In the genomic region with DNA sequence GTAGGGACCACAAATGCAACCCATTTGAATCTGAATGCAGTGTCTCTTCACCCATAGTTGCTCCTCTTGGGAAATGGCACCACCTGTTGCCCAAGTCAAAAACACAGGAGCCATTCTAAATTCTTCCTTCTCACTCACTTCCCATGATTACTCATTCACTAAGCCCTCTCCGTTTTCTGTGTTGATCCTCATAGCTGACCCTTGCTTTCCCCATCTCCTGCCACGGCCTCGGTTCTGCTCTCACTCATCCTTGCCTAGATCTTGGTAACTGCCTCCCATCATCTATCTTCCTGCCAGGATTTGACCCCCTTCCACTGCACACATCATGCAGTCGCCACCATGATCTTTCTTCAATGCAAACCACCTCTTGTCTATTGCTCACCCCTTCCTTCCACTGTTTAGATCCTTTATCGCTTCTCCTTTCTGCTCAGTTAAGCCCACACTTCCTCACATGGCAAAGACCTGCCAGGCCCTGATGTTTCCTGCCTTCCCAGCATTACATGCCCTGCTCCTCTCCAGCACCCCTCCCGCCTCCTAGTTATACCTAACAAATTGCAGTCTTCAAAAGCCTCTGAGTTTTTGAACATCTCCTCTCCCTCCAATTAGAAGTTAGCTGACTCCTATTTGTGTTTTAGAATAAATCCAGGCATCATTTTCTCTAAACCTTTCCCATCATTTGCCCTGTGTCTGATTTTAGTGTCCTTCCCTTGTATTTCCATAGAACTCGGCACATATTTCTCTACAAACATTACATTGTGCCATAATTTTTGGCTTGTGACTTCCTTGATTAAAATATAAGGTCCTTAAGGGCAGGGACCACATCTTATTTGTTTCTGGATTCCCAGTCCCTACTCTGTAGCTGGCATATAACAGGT, we compare ENCODE assay signal across 10 cellular contexts. TPM values are rescaled to one million over a fixed set of nuclear protein-coding genes. Genes with fewer than 3 reads are reported as not detected.
DNase-seq lines count a peak whose midpoint lies in the region; ATAC-seq and TF ChIP-seq lines count a peak whose summit lies in the region.
"Had no signal": no experiment of that assay in that cellular context is flagged by ENCODE, and none has a peak within 500 bp of the region (broad histone marks: within the 10 kb centered on the region; RNA-seq: fewer than 3 reads in every experiment).

No MANE protein-coding gene starts in this region.

- no peaks in the 10 kb centered on the region for H3K4me1 ChIP-seq in CD8-positive, alpha-beta T cell (ENCODE audit: insufficient read depth, low read length)
- H3K4me1 ChIP-seq: psoas muscle had no signal

- H3K27ac ChIP-seq in CD8-positive, alpha-beta T cell (ENCODE audit: low read depth, low read length): no peak overlapping the region
- H3K27ac ChIP-seq: psoas muscle had no signal

- H3K9me3 Mint-ChIP-seq in chondrocyte (ENCODE audit: low read depth): peaks cover 12% of the 10 kb centered on the region
- H3K9me3 Mint-ChIP-seq in osteocyte (ENCODE audit: unreplicated experiment): peaks cover 25% of the 10 kb centered on the region
- peaks cover 4% of the 10 kb centered on the region for H3K9me3 Mint-ChIP-seq in CD8-positive, alpha-beta T cell

- TF ChIP-seq CTCF in NB4 (IDR thresholded peaks at IDR 0.05; ENCODE audit: low read depth, low read length) (peak; percentile 19), chondrocyte (IDR thresholded peaks at IDR 0.05) (peak; percentile 34), osteocyte (IDR thresholded peaks at IDR 0.05) (peak; percentile 19)
- no peak for TF ChIP-seq CTCF in CD8-positive, alpha-beta T cell (IDR thresholded peaks at IDR 0.05)

- H3K27me3 ChIP-seq in CD8-positive, alpha-beta T cell (ENCODE audit: insufficient read depth, low read length): no peaks in the 10 kb centered on the region

- CTCF ChIA-PET in CD8-positive, alpha-beta T cell (lab: Charles Lee): no interaction called here

- H3K36me3 Mint-ChIP-seq in chondrocyte (ENCODE audit: low read depth) (peaks cover 1% of the 10 kb centered on the region), osteocyte (ENCODE audit: unreplicated experiment) (no peaks in the 10 kb centered on the region)
- H3K36me3 Mint-ChIP-seq in CD8-positive, alpha-beta T cell: no peaks in the 10 kb centered on the region

- no peak overlapping the region for H3K4me3 ChIP-seq in NB4 (ENCODE audit: low read depth, low read length)
- H3K4me3 ChIP-seq in CD8-positive, alpha-beta T cell (ENCODE audit: low read depth, low read length): no peak overlapping the region
- H3K4me3 ChIP-seq: psoas muscle had no signal

- H3K4me1 Mint-ChIP-seq in chondrocyte (ENCODE audit: low read depth) (peaks cover 4% of the 10 kb centered on the region), osteocyte (ENCODE audit: unreplicated experiment) (no peaks in the 10 kb centered on the region)
- no peaks in the 10 kb centered on the region for H3K4me1 Mint-ChIP-seq in CD8-positive, alpha-beta T cell (ENCODE audit: low read depth)

- H3K27me3 Mint-ChIP-seq in chondrocyte (ENCODE audit: low read depth) (peaks cover 19% of the 10 kb centered on the region), osteocyte (ENCODE audit: unreplicated experiment) (peaks cover 62% of the 10 kb centered on the region)
- H3K27me3 Mint-ChIP-seq in CD8-positive, alpha-beta T cell (ENCODE audit: low read depth): peaks cover 39% of the 10 kb centered on the region

- DNase-seq in DMS53 (lab: John Stamatoyannopoulos, UW): peak; percentile 62
- no peak for DNase-seq in DMS53 treated with DMSO at 0.1 percent for 48 hours (lab: John Stamatoyannopoulos, UW; ENCODE audit: unreplicated experiment)
- DNase-seq in NB4 (ENCODE audit: low read depth): peak; percentile 25
- DNase-seq in chondrocyte (ENCODE audit: low spot score): no peak
- DNase-seq in osteocyte (ENCODE audit: extremely low spot score, unreplicated experiment): no peak
- no peak for DNase-seq in putamen (ENCODE audit: low spot score)
- DNase-seq in Right ventricle myocardium inferior (ENCODE audit: missing footprints): no peak
- no peak for DNase-seq in CD8-positive, alpha-beta T cell
- DNase-seq: psoas muscle; stimulated activated naive CD4-positive, alpha-beta T cell had no signal

- ATAC-seq in Right ventricle myocardium inferior: no peak
- no peak for ATAC-seq in CD8-positive, alpha-beta T cell
- ATAC-seq: psoas muscle had no signal

- no peak for TF ChIP-seq POLR2A in NB4 (IDR thresholded peaks at IDR 0.05; ENCODE audit: extremely low read depth, insufficient read length)

- intact Hi-C loops in Right ventricle myocardium inferior (cut with DNase I): no loop called here
- intact Hi-C loops in CD8-positive, alpha-beta T cell (cut with DNase I, micrococcal nuclease): no loop called here

- no peak overlapping the region for H3K4me3 Mint-ChIP-seq in chondrocyte (ENCODE audit: unreplicated experiment)
- no peak overlapping the region for H3K4me3 Mint-ChIP-seq in osteocyte (ENCODE audit: unreplicated experiment)
- no peak overlapping the region for H3K4me3 Mint-ChIP-seq in CD8-positive, alpha-beta T cell

- H3K27ac Mint-ChIP-seq in chondrocyte (ENCODE audit: unreplicated experiment) (no peak overlapping the region), osteocyte (ENCODE audit: unreplicated experiment) (no peak overlapping the region)
- no peak overlapping the region for H3K27ac Mint-ChIP-seq in CD8-positive, alpha-beta T cell

- H3K36me3 ChIP-seq in CD8-positive, alpha-beta T cell (ENCODE audit: insufficient read depth, low read length): no peaks in the 10 kb centered on the region

- POLR2A ChIA-PET in CD8-positive, alpha-beta T cell (lab: Charles Lee): no interaction called here

- H3K9me3 ChIP-seq in CD8-positive, alpha-beta T cell (ENCODE audit: low read length): no peaks in the 10 kb centered on the region
- H3K9me3 ChIP-seq: psoas muscle had no signal

RNA-seq across cellular contexts. Expression of a gene that starts 19.2 kb away (rescaled TPM):
- total RNA-seq in chondrocyte: not detected in 3 replicates
- total RNA-seq in osteocyte: not detected in 2 replicates
- total RNA-seq in Right ventricle myocardium inferior: not detected
- total RNA-seq in CD8-positive, alpha-beta T cell: not detected
- total RNA-seq: psoas muscle had no signal

Comparison
In these comparisons a context has a peak if more than half of its experiments do, and no peak if none do; other contexts are left out.
1. DNase-seq: peak in DMS53 (single experiment) and NB4 (single experiment); none in DMS53 treated with DMSO at 0.1 percent for 48 hours (single experiment), chondrocyte (single experiment), osteocyte (single experiment), putamen (single experiment), Right ventricle myocardium inferior (single experiment) and CD8-positive, alpha-beta T cell (0 of 7).